Comparison of ENCODE assay signal across 8 cellular contexts in genomic region chr5:29321591-29321990, GRCh38.
"Had no signal": no experiment of that assay in that cellular context is flagged by ENCODE, and none has a peak within 500 bp of the region (broad histone marks: within the 10 kb centered on the region; RNA-seq: fewer than 3 reads in every experiment).

No MANE protein-coding gene starts in this region.

- H3K4me3 ChIP-seq: GM23248, HAP-1 had no signal

- FAIRE-seq: HepG2 had no signal

- DNase-seq: GM23248, GOT3, H7, HFFc6 had no signal

- H3K9me3 ChIP-seq: HAP-1 had no signal

- H3K27ac ChIP-seq: GM23248, HL-60 had no signal

- H3K4me1 ChIP-seq: HAP-1 had no signal

- ATAC-seq: HCT116, HepG2 had no signal
